In the genomic region with DNA sequence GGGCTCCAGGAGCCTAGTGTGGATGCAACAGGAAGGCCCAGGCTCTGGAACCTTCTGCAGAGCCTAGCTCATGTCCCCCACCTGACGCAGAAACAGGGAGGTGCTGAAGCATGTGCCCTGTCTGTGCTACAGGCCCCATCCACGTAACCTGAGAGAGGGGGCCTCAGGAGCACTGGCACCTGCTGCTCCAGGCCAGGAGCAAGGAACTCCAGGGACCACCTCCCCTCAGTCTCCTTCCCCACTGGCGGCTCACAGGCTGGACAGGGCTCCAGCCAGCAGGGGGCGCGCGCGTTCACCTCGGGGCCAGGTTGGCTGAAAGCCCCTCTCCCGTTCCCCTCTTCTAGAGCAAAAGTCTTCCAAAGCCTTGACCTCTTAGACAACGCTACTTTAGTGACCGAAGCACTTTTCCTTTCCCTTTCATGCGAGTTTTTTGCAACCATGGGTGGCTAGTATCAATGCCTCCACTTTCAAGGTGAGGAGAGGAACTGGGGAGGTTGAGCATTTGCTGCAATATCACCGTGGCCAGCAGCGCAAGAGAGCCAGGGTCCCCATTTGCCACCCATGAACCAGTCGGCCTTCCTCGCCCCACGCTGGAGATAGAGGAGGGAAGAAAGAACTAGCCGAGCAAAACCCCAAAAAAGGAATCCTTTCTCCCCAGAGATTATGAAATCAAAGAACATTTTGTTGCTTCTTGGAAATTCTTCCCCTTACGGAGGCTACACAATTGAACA, we compare ENCODE assay signal across 8 cellular contexts. TPM values are rescaled to one million over a fixed set of nuclear protein-coding genes. Genes with fewer than 3 reads are reported as not detected.
DNase-seq lines count a peak whose midpoint lies in the region; ATAC-seq, FAIRE-seq and TF ChIP-seq lines count a peak whose summit lies in the region.

No MANE protein-coding gene starts in this region.

- H3K27me3 ChIP-seq in HCT116 (ENCODE audit: insufficient read depth, low read length): no peaks in the 10 kb centered on the region
- H3K27me3 ChIP-seq in thoracic aorta (replicated peaks; ENCODE audit: insufficient read depth): no peaks in the 10 kb centered on the region

- FAIRE-seq in RCC 7860 (lab: Jason Lieb, UNC): no peak
- no peak for FAIRE-seq in frontal cortex (lab: Jason Lieb, UNC)

- peak; percentile 73 for ATAC-seq in HCT116
- no peak for ATAC-seq in thoracic aorta (ENCODE audit: insufficient number of reproducible peaks, low FRiP score, low read depth)
- ATAC-seq in GM18861 (IDR thresholded peaks at IDR 0.05; ENCODE audit: unreplicated experiment): no peak

- peak overlapping the region; percentile 94 for H3K9ac ChIP-seq in HCT116 (ENCODE audit: low read length)

- peaks cover 14 to 39% of the 10 kb centered on the region in 2 experiments for H3K4me1 ChIP-seq in HCT116 (ENCODE audit: control insufficient read depth in 1 of 2, insufficient read depth in 2 of 2, low read length in 2 of 2)
- H3K4me1 ChIP-seq in thoracic aorta (ENCODE audit: control insufficient read depth in 1 of 2, low read depth in 2 of 2): peaks cover 18 to 38% of the 10 kb centered on the region in 2 donors

- H3K4me3 ChIP-seq in HCT116 (replicated peaks in 1 of 2; ENCODE audit: low read depth in 1 of 2, low read length in 2 of 2) (peak overlapping the region; percentile 70 to 86), thoracic aorta (peak overlapping the region; percentile 97)

- RAD21 ChIA-PET in HCT116 (lab: Charles Lee; ENCODE audit: low non-redundant PET in 1 of 2, low total read pairs in 2 of 2, uncharacterized antibody in 2 of 2, unreplicated experiment in 2 of 2): no interaction called here

- no peaks in the 10 kb centered on the region for H4K20me1 ChIP-seq in HCT116 (ENCODE audit: insufficient read depth)

- no TSS peak for BruUV-seq in HCT116 (replicated peaks; lab: Mats Ljungman, UMichigan)

- H3K9me3 ChIP-seq in HCT116 (ENCODE audit: control insufficient read depth in 1 of 2, insufficient read depth in 1 of 2, low read depth in 1 of 2, low read length in 2 of 2) (no peaks in the 10 kb centered on the region), thoracic aorta (no peaks in the 10 kb centered on the region)

- POLR2A ChIA-PET in HCT116 (lab: Charles Lee): interaction anchor here (1.5 kb wide), 1 partner anchor 52 kb away, joined by 6 read pairs; a partner anchor contains a TSS

- TF ChIP-seq RAD21 in HCT116 (IDR thresholded peaks at IDR 0.05; ENCODE audit: low read depth): peak; percentile 40

- H2AFZ ChIP-seq in HCT116 (ENCODE audit: low read depth, low read length, poor library complexity, severe bottlenecking): peak overlapping the region; percentile 83

- no peak for TF ChIP-seq POLR2A in HCT116 (IDR thresholded peaks at IDR 0.05; ENCODE audit: borderline replicate concordance, extremely low read depth, insufficient read depth, insufficient read length)

- peaks cover 51% of the 10 kb centered on the region for H3K79me2 ChIP-seq in HCT116 (ENCODE audit: insufficient read depth, low read length)

- no peaks in the 10 kb centered on the region for H3K9me2 ChIP-seq in HCT116 (ENCODE audit: insufficient read depth)

- H3K36me3 ChIP-seq in HCT116 (ENCODE audit: control insufficient read depth in 1 of 2, insufficient read depth in 2 of 2, low read length in 2 of 2) (0 out of 4 replicates have a peak, but pooled peaks cover 2 to 3% of the 10 kb centered on the region in 2 experiments), thoracic aorta (no peaks in the 10 kb centered on the region)

- peak overlapping the region; percentile 92 for H3K4me2 ChIP-seq in HCT116 (ENCODE audit: low read length)

- H3K27ac ChIP-seq in HCT116 (ENCODE audit: low read depth, low read length) (peak overlapping the region; percentile 86), thoracic aorta (peak overlapping the region in 1 of 2 donors; percentile 76)

- intact Hi-C loops in HCT116 (cut with micrococcal nuclease): no loop called here

- TF ChIP-seq CTCF in HCT116 (IDR thresholded peaks at IDR 0.05 in 2 of 3, conservative IDR thresholded peaks at IDR 0.05 in 1 of 3; ENCODE audit: borderline replicate concordance in 1 of 3, insufficient read depth in 1 of 3, low read depth in 2 of 3, low read length in 2 of 3) (peak; percentile 66 to 99 (median 99); a peak in 5 of 6 replicates), thoracic aorta (IDR thresholded peaks at IDR 0.05) (peak; percentile 95)

- CTCF ChIA-PET in HCT116 (lab: Charles Lee): interaction anchor here (0.6 to 1.6 kb wide), 4 partner anchors 9 to 80 kb away, joined by 3 to 6 read pairs (median 3); no protein-coding TSS in a partner anchor

- DNase-seq in COLO668 (lab: John Stamatoyannopoulos, UW; ENCODE audit: unreplicated experiment) (peak; percentile 66), HCT116 (ENCODE audit: low read depth, low spot score) (peak; percentile 27), RCC 7860 (ENCODE audit: low spot score) (peak; percentile 35), activated gamma-delta T cell (lab: John Stamatoyannopoulos, UW) (peak; percentile 45), frontal cortex (ENCODE audit: low spot score in 2 of 2) (peak; percentile 67 to 71), nucleus accumbens (lab: John Stamatoyannopoulos, UW) (peak in 32 of 56 donors; percentile 2 to 74 (median 30)), thoracic aorta (ENCODE audit: low spot score) (no peak)

TF ChIP-seq in HCT116, 20 proteins besides CTCF, POLR2A, EP300 and RAD21:
- TF ChIP-seq SRF (IDR thresholded peaks at IDR 0.05; ENCODE audit: low read depth): no peak

RNA-seq across cellular contexts. Expression of a gene that starts 52.4 kb away (rescaled TPM):
- 7.7 TPM for total RNA-seq in HCT116 (2021; ENCODE audit: unreplicated experiment)
- polyA plus RNA-seq in HCT116 (2012): 2.2 and 4.3 TPM in 2 replicates
- total RNA-seq in frontal cortex: 0.41 TPM
- total RNA-seq in thoracic aorta: 1 to 10 TPM; 5.4 to 7.0 TPM

RNA-seq across cellular contexts. Expression of a gene that starts 53.2 kb away (rescaled TPM):
- 16.2 TPM for total RNA-seq in HCT116 (2021; ENCODE audit: unreplicated experiment)
- polyA plus RNA-seq in HCT116 (2012): 11.7 TPM in 2 replicates
- total RNA-seq in frontal cortex: 5.3 TPM
- 10 to 100 TPM; 57.8 to 80.6 TPM for total RNA-seq in thoracic aorta
